In genomic region chr3:24829632-24830229, GRCh38 we compare ENCODE assay signal across 9 cellular contexts.
DNase-seq lines count a peak whose midpoint lies in the region; ATAC-seq, FAIRE-seq and TF ChIP-seq lines count a peak whose summit lies in the region.
"Had no signal": no experiment of that assay in that cellular context is flagged by ENCODE, and none has a peak within 500 bp of the region (broad histone marks: within the 10 kb centered on the region; RNA-seq: fewer than 3 reads in every experiment).

No MANE protein-coding gene starts in this region.

- ATAC-seq in pancreas (peak; percentile 62 to 88 (median 84)), GM18498 (IDR thresholded peaks at IDR 0.05; ENCODE audit: unreplicated experiment) (no peak), GM21619 (IDR thresholded peaks at IDR 0.05; ENCODE audit: unreplicated experiment) (no peak), HG02884 (IDR thresholded peaks at IDR 0.05; ENCODE audit: unreplicated experiment) (no peak)

- peak overlapping the region; percentile 13 to 58 (median 38) for H3K4me3 ChIP-seq in pancreas

- no peak overlapping the region for H3K27ac Mint-ChIP-seq in glutamatergic neuron (ENCODE audit: unreplicated experiment)
- H3K27ac Mint-ChIP-seq: dendritic cell treated with granulocyte-macrophage colony-stimulating factor and Interleukin-4, amounts not matched to agents 40 ng/mL and 50 ng/mL, for 4 days had no signal

- H3K4me1 Mint-ChIP-seq in glutamatergic neuron (ENCODE audit: low read depth, unreplicated experiment), result peaks cover 9% of the 10 kb centered on the region

- no peaks in the 10 kb centered on the region for H3K9me3 ChIP-seq in pancreas

- DNase-seq in D341Med (ENCODE audit: low spot score), result peak; percentile 60
- DNase-seq in NCI-H748 (lab: John Stamatoyannopoulos, UW; ENCODE audit: unreplicated experiment), result peak; percentile 51
- peak; percentile 62 for DNase-seq in glutamatergic neuron
- DNase-seq in pancreas, result peak; percentile 9 to 72 (median 38)
- DNase-seq in NCI-H2196 (lab: John Stamatoyannopoulos, UW; ENCODE audit: unreplicated experiment), result no peak

- WGBS in pancreas, 2 donors, result 1% methylated on average over 35 of the region's 35 CpGs

- no peak overlapping the region for H3K27ac ChIP-seq in pancreas

- peaks cover 8% of the 10 kb centered on the region for H3K27me3 Mint-ChIP-seq in glutamatergic neuron (ENCODE audit: unreplicated experiment)

- H3K4me1 ChIP-seq in pancreas, result no peaks in the 10 kb centered on the region

- FAIRE-seq in pancreas (lab: Jason Lieb, UNC), result no peak

- intact Hi-C loops in pancreas (cut with DNase I), result no loop called here

- peak overlapping the region; percentile 99 for H3K4me3 Mint-ChIP-seq in glutamatergic neuron (ENCODE audit: unreplicated experiment)
- H3K4me3 Mint-ChIP-seq: dendritic cell treated with granulocyte-macrophage colony-stimulating factor and Interleukin-4, amounts not matched to agents 40 ng/mL and 50 ng/mL, for 4 days had no signal

- peaks cover 7% of the 10 kb centered on the region for H3K9me3 Mint-ChIP-seq in glutamatergic neuron (ENCODE audit: unreplicated experiment)
- H3K9me3 Mint-ChIP-seq: dendritic cell treated with granulocyte-macrophage colony-stimulating factor and Interleukin-4, amounts not matched to agents 40 ng/mL and 50 ng/mL, for 4 days had no signal

- TF ChIP-seq CTCF in glutamatergic neuron (IDR thresholded peaks at IDR 0.05; ENCODE audit: partially characterized antibody, unreplicated experiment), result no peak
- TF ChIP-seq CTCF in pancreas (IDR thresholded peaks at IDR 0.05), result no peak

- H3K36me3 Mint-ChIP-seq in glutamatergic neuron (ENCODE audit: unreplicated experiment), result no peaks in the 10 kb centered on the region

- peaks cover 0 to 18% (median 3%) of the 10 kb centered on the region in 4 donors for H3K27me3 ChIP-seq in pancreas

- no peaks in the 10 kb centered on the region for H3K36me3 ChIP-seq in pancreas

Comparison
In these comparisons a context has a peak if more than half of its experiments do, and no peak if none do; other contexts are left out.
1. ATAC-seq: peak in pancreas (4 of 4); none in GM18498 (single experiment), GM21619 (single experiment) and HG02884 (single experiment).